ENCODE assay signal across 8 cellular contexts in the genomic region with DNA sequence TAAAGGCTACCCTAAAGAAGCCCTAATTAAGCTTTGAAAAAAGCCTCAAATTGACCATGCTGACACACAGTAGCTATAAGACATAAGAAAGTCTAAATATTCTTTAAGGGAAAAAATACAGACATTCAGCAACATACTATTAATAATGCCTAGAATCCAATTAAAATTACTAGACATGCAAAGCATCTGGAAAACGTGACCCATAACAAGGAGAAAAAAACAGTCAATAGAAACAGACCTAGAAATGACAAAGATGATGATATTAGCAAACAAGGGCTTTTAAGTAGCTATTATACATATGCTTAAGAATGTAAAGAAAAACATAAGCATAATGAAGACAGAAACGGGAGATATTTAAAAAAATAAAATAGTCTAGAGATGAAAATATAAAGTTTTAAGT.
"Had no signal": no experiment of that assay in that cellular context is flagged by ENCODE, and none has a peak within 500 bp of the region (broad histone marks: within the 10 kb centered on the region; RNA-seq: fewer than 3 reads in every experiment).

No MANE protein-coding gene starts in this region.

- H3K27ac ChIP-seq: HL-60, KMS-11 had no signal

- DNase-seq: IMR-90, Karpas-422, KBM-7, KG1 had no signal

- H3K4me3 ChIP-seq: K562 had no signal

- ATAC-seq: HepG2, K562 had no signal
